In genomic region chr2:88627856-88628568, GRCh38 we compare ENCODE assay signal across 8 cellular contexts. TPM values are rescaled to one million over a fixed set of nuclear protein-coding genes. Genes with fewer than 3 reads are reported as not detected.
DNase-seq lines count a peak whose midpoint lies in the region; ATAC-seq, FAIRE-seq and TF ChIP-seq lines count a peak whose summit lies in the region.

No MANE protein-coding gene starts in this region.

- no peaks in the 10 kb centered on the region for H3K27me3 Mint-ChIP-seq in activated CD4-positive, alpha-beta T cell treated with anti-CD3 and anti-CD28 coated beads, Interleukin-2, amount 10 ng/mL, durations not matched to agents 24 days and 14 days

- H3K36me3 ChIP-seq in lung (ENCODE audit: control insufficient read depth in 2 of 2, insufficient read depth in 2 of 2, low read length in 2 of 2) = no peaks in the 10 kb centered on the region

- WGBS in A549 (ENCODE audit: missing lambda C conversion rate) = 1% methylated on average over 21 of the region's 21 CpGs
- WGBS in lung, 2 donors = 2% methylated on average over 21 of the region's 21 CpGs

- intact Hi-C loops in activated CD4-positive, alpha-beta T cell treated with anti-CD3 and anti-CD28 coated beads, Interleukin-2, amount 10 ng/mL, durations not matched to agents 24 days and 14 days (cut with micrococcal nuclease) = loop anchor here (1.0 to 10.0 kb wide), 5 partner anchors 10 to 573 kb away; partner anchors contain the start of genes KRCC1 and RPIA

- H3K27me3 ChIP-seq in lung (ENCODE audit: control insufficient read depth, insufficient read depth) = no peaks in the 10 kb centered on the region

- peak; percentile 80 to 83 for ATAC-seq in A549
- peak; percentile 55 for ATAC-seq in GM18511 (IDR thresholded peaks at IDR 0.05; ENCODE audit: unreplicated experiment)
- ATAC-seq in HG02973 (IDR thresholded peaks at IDR 0.05; ENCODE audit: unreplicated experiment) = peak; percentile 40
- ATAC-seq in lung (ENCODE audit: insufficient read depth, low FRiP score) = peak; percentile 64

- no peaks in the 10 kb centered on the region for H3K9me3 Mint-ChIP-seq in activated CD4-positive, alpha-beta T cell treated with anti-CD3 and anti-CD28 coated beads, Interleukin-2, amount 10 ng/mL, durations not matched to agents 24 days and 14 days

- H3K4me1 ChIP-seq in A549 (peaks cover 21% of the 10 kb centered on the region), lung (ENCODE audit: control insufficient read depth in 2 of 2, insufficient read depth in 2 of 2, low read length in 2 of 2) (peaks cover 4 to 14% of the 10 kb centered on the region in 2 donors)

- no peak for TF ChIP-seq CTCF in A549 (IDR thresholded peaks at IDR 0.05)
- no peak for TF ChIP-seq CTCF in lung (IDR thresholded peaks at IDR 0.05; ENCODE audit: control extremely low read depth, extremely low read depth)

- peak overlapping the region; percentile 89 for H3K4me2 ChIP-seq in A549

- TF ChIP-seq EP300 in A549 (IDR thresholded peaks at IDR 0.05) = no peak

- H3K4me3 ChIP-seq in A549 = peak overlapping the region; percentile 54
- peak overlapping the region; percentile 60 for H3K4me3 ChIP-seq in lung

- 0 out of 5 replicates have a peak, but pooled peaks of 1 of the 2 experiments have one; percentile 14 for TF ChIP-seq RAD21 in A549 (conservative IDR thresholded peaks at IDR 0.05 in 1 of 2, IDR thresholded peaks at IDR 0.05 in 1 of 2)

- peak; percentile 89 for TF ChIP-seq POLR2A in A549 (IDR thresholded peaks at IDR 0.05; ENCODE audit: low read length)

- CTCF ChIA-PET in A549 (lab: Yijun Ruan, JAX) = interaction anchor here (0.6 to 1.3 kb wide), 4 partner anchors 10 to 56 kb away, joined by 3 to 7 read pairs (median 4); no protein-coding TSS in a partner anchor

- no peak overlapping the region for H3K4me3 Mint-ChIP-seq in activated CD4-positive, alpha-beta T cell treated with anti-CD3 and anti-CD28 coated beads, Interleukin-2, amount 10 ng/mL, durations not matched to agents 24 days and 14 days

- POLR2A ChIA-PET in A549 (lab: Yijun Ruan, JAX) = interaction anchor here (0.6 to 1.9 kb wide), 9 partner anchors 8 to 130 kb away, joined by 3 to 6 read pairs (median 4); no protein-coding TSS in a partner anchor

- no peak overlapping the region for H3K27ac Mint-ChIP-seq in activated CD4-positive, alpha-beta T cell treated with anti-CD3 and anti-CD28 coated beads, Interleukin-2, amount 10 ng/mL, durations not matched to agents 24 days and 14 days

- H3K9me3 ChIP-seq in A549 (no peaks in the 10 kb centered on the region), lung (ENCODE audit: control insufficient read depth in 2 of 2, insufficient read depth in 1 of 2, low read length in 1 of 2) (no peaks in the 10 kb centered on the region)

- H3K27ac ChIP-seq in A549 = peak overlapping the region; percentile 83 to 90
- peak overlapping the region; percentile 96 to 99 for H3K27ac ChIP-seq in lung (ENCODE audit: low read depth in 1 of 2, low read length in 1 of 2)

- DNase-seq in A549 (ENCODE audit: low read depth in 1 of 2, low spot score in 1 of 2) (peak; percentile 81 to 98), NCI-H460 (ENCODE audit: extremely low read depth, low read depth) (peak; percentile 91), ecto neural progenitor cell (ENCODE audit: low spot score) (peak; percentile 87), lung (ENCODE audit: low spot score) (peak; percentile 92)
- DNase-seq in activated CD4-positive, alpha-beta T cell treated with anti-CD3 and anti-CD28 coated beads, Interleukin-2, amount 10 ng/mL, durations not matched to agents 24 days and 14 days = peak; percentile 95
- peak; percentile 62 for DNase-seq in stimulated activated CD8-positive, alpha-beta memory T cell treated with anti-CD3 and anti-CD28 coated beads, Interleukin-12 subunit alpha, Interleukin-12 subunit beta, amount 100 ng/mL, for 4 hours (ENCODE audit: low read depth)

- peaks cover 2% of the 10 kb centered on the region for H3K36me3 Mint-ChIP-seq in activated CD4-positive, alpha-beta T cell treated with anti-CD3 and anti-CD28 coated beads, Interleukin-2, amount 10 ng/mL, durations not matched to agents 24 days and 14 days (ENCODE audit: low read depth)

- peak; percentile 72 for FAIRE-seq in A549 (lab: Jason Lieb, UNC)

- H3K4me1 Mint-ChIP-seq in activated CD4-positive, alpha-beta T cell treated with anti-CD3 and anti-CD28 coated beads, Interleukin-2, amount 10 ng/mL, durations not matched to agents 24 days and 14 days = peaks cover 13% of the 10 kb centered on the region

TF ChIP-seq in A549, 52 proteins besides CTCF, POLR2A, EP300 and RAD21:
- TF ChIP-seq PBX3 (IDR thresholded peaks at IDR 0.05) = no peak
- no peak for TF ChIP-seq BHLHE40 (IDR thresholded peaks at IDR 0.05; ENCODE audit: low read depth, low read length)
- no peak for TF ChIP-seq NR3C1 (IDR thresholded peaks at IDR 0.05)
- peak; percentile 24 for TF ChIP-seq MAFK (IDR thresholded peaks at IDR 0.05; ENCODE audit: partially characterized antibody)
- peak; percentile 96 for TF ChIP-seq PHF8 (IDR thresholded peaks at IDR 0.05; ENCODE audit: borderline replicate concordance, low read depth)
- TF ChIP-seq JUN (IDR thresholded peaks at IDR 0.05) = peak; percentile 41 to 46; a peak in 3 of 5 replicates
- peak; percentile 42 for TF ChIP-seq USF2 (IDR thresholded peaks at IDR 0.05)
- TF ChIP-seq MYC (IDR thresholded peaks at IDR 0.05; ENCODE audit: borderline replicate concordance, low read length) = peak; percentile 60; the same call in 1 of the 2 replicates
- peak; percentile 92; the same call in 2 of the 3 replicates for TF ChIP-seq BCL3 (IDR thresholded peaks at IDR 0.05)
- peak; percentile 67; the same call in 1 of the 2 replicates for TF ChIP-seq TP53 (CRISPR knock-in tag; IDR thresholded peaks at IDR 0.05)
- TF ChIP-seq RFX5 (IDR thresholded peaks at IDR 0.05) = peak; percentile 70; the same call in 1 of the 2 replicates
- no peak for TF ChIP-seq E2F6 (IDR thresholded peaks at IDR 0.05; ENCODE audit: borderline replicate concordance, low read depth)
- peak; percentile 47; the same call in 1 of the 2 replicates for TF ChIP-seq MAX (IDR thresholded peaks at IDR 0.05)
- no peak for TF ChIP-seq FOSL2 (IDR thresholded peaks at IDR 0.05)
- TF ChIP-seq FOSL2 (CRISPR knock-in tag; IDR thresholded peaks at IDR 0.05) = peak; percentile 43; the same call in 1 of the 2 replicates
- no peak for TF ChIP-seq ZC3H11A (IDR thresholded peaks at IDR 0.05)
- TF ChIP-seq CHD2 (IDR thresholded peaks at IDR 0.05; ENCODE audit: low read length, partially characterized antibody) = no peak
- no peak for TF ChIP-seq ZSCAN20 (CRISPR knock-in tag; IDR thresholded peaks at IDR 0.05)

RNA-seq across cellular contexts. Expression of gene EIF2AK3, which starts 0.7 kb away (rescaled TPM):
- polyA plus RNA-seq in A549 (2011; rRNA removed) (17.5 and 20.8 TPM in 2 replicates), A549 (2017; fragmentation: RNase III; extraction: RNeasy Plus Mini Kit Qiagen cat#74134 plus additional on column Dnase treatment) (8.5 to 11.0 TPM (median 9.3 TPM) in 3 replicates), lung (10 to 100 TPM in 1 of 2 donors, 1 to 10 TPM in 1; 5.3 to 14.0 TPM)
- polyA plus RNA-seq in A549 (2012; cell fraction: cytosol; rRNA removed) = 2.8 and 3.1 TPM in 2 replicates
- polyA plus RNA-seq in A549 (2012; cell fraction: nucleus; rRNA removed) = 3.5 and 5.1 TPM in 2 replicates
- 10.9 and 11.1 TPM in 2 replicates for polyA minus RNA-seq in A549 (2011; rRNA and poly(A)+ RNA removed)
- total RNA-seq in NCI-H460 (2014; rRNA removed; shearing (Covaris generic)) = 12.1 and 14.3 TPM in 2 replicates
- 6.3 and 15.1 TPM in 2 replicates for polyA plus RNA-seq in NCI-H460 (2014; cell fraction: nucleus; rRNA removed)
- total RNA-seq in activated CD4-positive, alpha-beta T cell treated with anti-CD3 and anti-CD28 coated beads, Interleukin-2, amount 10 ng/mL, durations not matched to agents 24 days and 14 days = 20.2 and 22.8 TPM in 2 replicates
- total RNA-seq in lung = 10 to 100 TPM; 23.3 to 46.7 TPM

Comparison
In these comparisons a context has a peak if more than half of its experiments do, and no peak if none do; other contexts are left out.
1. Peak in every context shown above with its lines: DNase-seq, ATAC-seq, H3K4me3 ChIP-seq and H3K27ac ChIP-seq.